In genomic region chr14:88868558-88869159, GRCh38 we compare ENCODE assay signal across 7 cellular contexts. TPM values are rescaled to one million over a fixed set of nuclear protein-coding genes. Genes with fewer than 3 reads are reported as not detected.
DNase-seq lines count a peak whose midpoint lies in the region; ATAC-seq and TF ChIP-seq lines count a peak whose summit lies in the region.

No MANE protein-coding gene starts in this region.

- H3K4me1 ChIP-seq in mucosa of descending colon (ENCODE audit: low read depth) = no peaks in the 10 kb centered on the region

- no peaks in the 10 kb centered on the region for H3K36me3 ChIP-seq in mucosa of descending colon (ENCODE audit: low read depth)

- TF ChIP-seq CTCF in mucosa of descending colon (IDR thresholded peaks at IDR 0.05) = no peak
- TF ChIP-seq CTCF in omental fat pad (IDR thresholded peaks at IDR 0.05) = no peak

- TF ChIP-seq POLR2A in GM18505 (IDR thresholded peaks at IDR 0.05; ENCODE audit: borderline replicate concordance, extremely low read depth, insufficient read depth, insufficient read length) = no peak

- no peaks in the 10 kb centered on the region for H3K9me3 ChIP-seq in mucosa of descending colon

- intact Hi-C loops in mucosa of descending colon (cut with DNase I, micrococcal nuclease) = no loop called here

- DNase-seq in M059J (ENCODE audit: low read depth) = peak; percentile 46
- peak; percentile 33 for DNase-seq in amniotic epithelial cell (ENCODE audit: low read depth)
- no peak for DNase-seq in mucosa of descending colon
- DNase-seq in iPS-NIHi11 (ENCODE audit: low spot score) = no peak
- no peak for DNase-seq in omental fat pad (ENCODE audit: low spot score)
- DNase-seq in NCI-H446 (lab: John Stamatoyannopoulos, UW) = no peak

- ATAC-seq in GM18505 (IDR thresholded peaks at IDR 0.05; ENCODE audit: unreplicated experiment) (peak; percentile 55), mucosa of descending colon (peak; percentile 46), omental fat pad (ENCODE audit: low FRiP score) (no peak)

- no peak overlapping the region for H3K4me3 ChIP-seq in mucosa of descending colon

RNA-seq across cellular contexts. Expression of gene TTC8, which starts 44.2 kb away (rescaled TPM):
- 18.8 and 19.0 TPM in 2 replicates for total RNA-seq in M059J (2014; rRNA removed; shearing (Covaris generic))
- total RNA-seq in mucosa of descending colon (10 to 100 TPM; 12.5 to 20.2 (median 14.1) TPM), omental fat pad (10 to 100 TPM in 3 of 4 donors, 1 to 10 TPM in 1; 8.6 to 33.0 (median 18.6) TPM)

Comparison
In these comparisons a context has a peak if more than half of its experiments do, and no peak if none do; other contexts are left out.
1. DNase-seq: peak in M059J (single experiment) and amniotic epithelial cell (single experiment); none in mucosa of descending colon (0 of 3), iPS-NIHi11 (single experiment), omental fat pad (single experiment) and NCI-H446 (0 of 2).